ENCODE assay signal across 8 cellular contexts in the genomic region with DNA sequence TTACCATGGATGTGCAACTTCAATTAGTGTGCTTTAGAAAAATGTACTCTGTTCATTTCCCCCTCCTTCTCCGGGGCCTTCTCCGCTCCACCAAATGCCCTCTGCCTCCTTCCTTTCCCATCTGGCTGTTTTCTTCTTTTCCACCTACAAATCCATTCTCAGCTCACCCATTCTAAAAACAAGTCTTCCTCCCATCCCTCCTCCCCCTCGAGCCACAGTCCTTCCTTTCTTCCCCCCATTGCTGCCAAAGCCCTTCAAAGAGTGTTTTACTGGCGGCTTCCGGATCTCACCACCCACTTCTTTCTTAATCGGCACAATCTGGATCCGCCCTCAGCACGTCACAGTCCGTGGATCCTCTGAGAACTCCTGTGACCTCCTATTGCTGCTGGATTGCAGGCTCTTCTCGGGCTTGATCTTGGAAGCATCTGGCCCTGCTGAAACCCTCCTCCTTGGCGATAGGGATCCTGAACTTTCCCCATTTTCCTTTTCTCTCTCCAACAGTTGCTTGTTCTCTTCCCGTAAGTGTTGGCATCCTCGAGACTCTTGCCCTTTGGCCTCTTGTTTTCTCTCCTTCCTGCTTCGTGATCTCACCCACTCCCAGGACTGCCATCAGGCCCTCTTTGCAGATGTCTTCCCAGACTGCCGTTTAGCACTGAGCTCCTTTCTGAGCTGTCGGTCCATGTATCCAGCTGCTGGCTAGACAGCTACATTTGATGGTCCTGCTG. TPM values are rescaled to one million over a fixed set of nuclear protein-coding genes. Genes with fewer than 3 reads are reported as not detected.
A peak's percentile ranks its signal among the peaks of the same experiment; 100 is the strongest.
DNase-seq lines count a peak whose midpoint lies in the region; ATAC-seq and TF ChIP-seq lines count a peak whose summit lies in the region.

No MANE protein-coding gene starts in this region.

- no peaks in the 10 kb centered on the region for H3K27me3 ChIP-seq in CD8-positive, alpha-beta T cell (ENCODE audit: insufficient read depth, low read length)
- H3K27me3 ChIP-seq in psoas muscle (ENCODE audit: insufficient read depth in 3 of 3, low read length in 2 of 3) (peaks cover 0 to 9% (median 2%) of the 10 kb centered on the region in 3 donors), Karpas-422 (ENCODE audit: low read length) (no peaks in the 10 kb centered on the region)

- 32 to 36% (median 33%) methylated on average over 16 of the region's 16 CpGs for WGBS in psoas muscle, 3 donors

- H4K20me1 ChIP-seq in Karpas-422 (ENCODE audit: insufficient read depth, low read depth, low read length), result no peaks in the 10 kb centered on the region

- peaks cover 2% of the 10 kb centered on the region for H3K9me3 Mint-ChIP-seq in CD8-positive, alpha-beta T cell

- no peaks in the 10 kb centered on the region for H3K9me3 ChIP-seq in CD8-positive, alpha-beta T cell (ENCODE audit: low read length)
- H3K9me3 ChIP-seq in psoas muscle (no peaks in the 10 kb centered on the region), Karpas-422 (ENCODE audit: low read length) (no peaks in the 10 kb centered on the region)

- no peak overlapping the region for H3K4me3 ChIP-seq in CD8-positive, alpha-beta T cell (ENCODE audit: low read depth, low read length)
- H3K4me3 ChIP-seq in psoas muscle (peak overlapping the region; percentile 38), Karpas-422 (ENCODE audit: low read length) (no peak overlapping the region)

- peak; percentile 10 to 62 (median 40) for DNase-seq in CD8-positive, alpha-beta T cell
- peak; percentile 57 for DNase-seq in activated CD8-positive, alpha-beta memory T cell treated with anti-CD3 and anti-CD28 coated beads, Interleukin-2, amount 50 U/mL, for 48 hours
- DNase-seq in fibroblast of gingiva (ENCODE audit: low read depth), result peak; percentile 94
- peak; percentile 83 to 89 for DNase-seq in psoas muscle
- no peak for DNase-seq in Karpas-422
- no peak for DNase-seq in HK-2 (ENCODE audit: unreplicated experiment)
- no peak for DNase-seq in MV-4-11 (lab: John Stamatoyannopoulos, UW)
- DNase-seq in NCI-H526 treated with DMSO at 0.1 percent for 48 hours (lab: John Stamatoyannopoulos, UW), result no peak

- no peaks in the 10 kb centered on the region for H3K36me3 ChIP-seq in CD8-positive, alpha-beta T cell (ENCODE audit: insufficient read depth, low read length)
- H3K36me3 ChIP-seq in psoas muscle (ENCODE audit: insufficient read depth in 1 of 2, low read depth in 1 of 2) (no peaks in the 10 kb centered on the region), Karpas-422 (ENCODE audit: insufficient read depth, low read length) (no peaks in the 10 kb centered on the region)

- no peak overlapping the region for H3K9ac ChIP-seq in Karpas-422 (ENCODE audit: low read length)

- H3K36me3 Mint-ChIP-seq in CD8-positive, alpha-beta T cell, result no peaks in the 10 kb centered on the region

- H3K27ac Mint-ChIP-seq in CD8-positive, alpha-beta T cell, result peak overlapping the region; percentile 47

- peaks cover 25% of the 10 kb centered on the region for H3K4me1 ChIP-seq in CD8-positive, alpha-beta T cell (ENCODE audit: insufficient read depth, low read length)
- peaks cover 4% of the 10 kb centered on the region for H3K4me1 ChIP-seq in psoas muscle
- H3K4me1 ChIP-seq in Karpas-422 (ENCODE audit: low read length), result no peaks in the 10 kb centered on the region

- TF ChIP-seq CTCF in CD8-positive, alpha-beta T cell (IDR thresholded peaks at IDR 0.05), result no peak
- no peak for TF ChIP-seq CTCF in psoas muscle (IDR thresholded peaks at IDR 0.05)

- no peaks in the 10 kb centered on the region for H3K79me2 ChIP-seq in Karpas-422 (ENCODE audit: low read length)

- POLR2A ChIA-PET in CD8-positive, alpha-beta T cell (lab: Charles Lee), result no interaction called here

- no peak overlapping the region for H3K4me2 ChIP-seq in Karpas-422 (ENCODE audit: low read depth, low read length, poor library complexity, severe bottlenecking)

- H3K27me3 Mint-ChIP-seq in CD8-positive, alpha-beta T cell (ENCODE audit: low read depth), result peaks cover 4% of the 10 kb centered on the region

- no peak overlapping the region for H2AFZ ChIP-seq in Karpas-422 (ENCODE audit: low read length)

- no peak overlapping the region for H3K27ac ChIP-seq in CD8-positive, alpha-beta T cell (ENCODE audit: low read depth, low read length)
- peak overlapping the region; percentile 70 for H3K27ac ChIP-seq in psoas muscle
- no peak overlapping the region for H3K27ac ChIP-seq in Karpas-422 (ENCODE audit: low read length)

- intact Hi-C loops in CD8-positive, alpha-beta T cell (cut with DNase I, micrococcal nuclease), result no loop called here
- intact Hi-C loops in psoas muscle (cut with DNase I), result no loop called here

- no peaks in the 10 kb centered on the region for H3K9me2 ChIP-seq in Karpas-422 (replicated peaks; ENCODE audit: insufficient read depth, low read length)

- H3K4me1 Mint-ChIP-seq in CD8-positive, alpha-beta T cell (ENCODE audit: low read depth), result peaks cover 26% of the 10 kb centered on the region

- ATAC-seq in CD8-positive, alpha-beta T cell, result peak; percentile 95
- ATAC-seq in psoas muscle, result peak; percentile 34 to 87 (median 78)

- CTCF ChIA-PET in CD8-positive, alpha-beta T cell (lab: Charles Lee), result interaction anchor here (0.9 to 1.5 kb wide), 2 partner anchors 151 to 172 kb away, joined by 3 to 4 read pairs; no protein-coding TSS in a partner anchor

- H3K4me3 Mint-ChIP-seq in CD8-positive, alpha-beta T cell, result peak overlapping the region; percentile 55

RNA-seq across cellular contexts. Expression of a gene that starts 36.0 kb away (rescaled TPM):
- not detected for total RNA-seq in CD8-positive, alpha-beta T cell
- total RNA-seq in psoas muscle, result not detected
- polyA plus RNA-seq in psoas muscle, result under 1 TPM in 1 of 3 donors, not detected in 2; 0.03 TPM
- not detected in 2 replicates for total RNA-seq in Karpas-422 (2014; rRNA removed; shearing (Covaris generic); ENCODE audit: low replicate concordance)

Comparison
In these comparisons a context has a peak if more than half of its experiments do, and no peak if none do; other contexts are left out.
1. DNase-seq: peak in CD8-positive, alpha-beta T cell (7 of 7), activated CD8-positive, alpha-beta memory T cell treated with anti-CD3 and anti-CD28 coated beads, Interleukin-2, amount 50 U/mL, for 48 hours (single experiment), fibroblast of gingiva (single experiment) and psoas muscle (2 of 2); none in Karpas-422 (single experiment), HK-2 (single experiment), MV-4-11 (single experiment) and NCI-H526 treated with DMSO at 0.1 percent for 48 hours (single experiment).